21 cellular contexts compared by ENCODE assay signal in the genomic region with DNA sequence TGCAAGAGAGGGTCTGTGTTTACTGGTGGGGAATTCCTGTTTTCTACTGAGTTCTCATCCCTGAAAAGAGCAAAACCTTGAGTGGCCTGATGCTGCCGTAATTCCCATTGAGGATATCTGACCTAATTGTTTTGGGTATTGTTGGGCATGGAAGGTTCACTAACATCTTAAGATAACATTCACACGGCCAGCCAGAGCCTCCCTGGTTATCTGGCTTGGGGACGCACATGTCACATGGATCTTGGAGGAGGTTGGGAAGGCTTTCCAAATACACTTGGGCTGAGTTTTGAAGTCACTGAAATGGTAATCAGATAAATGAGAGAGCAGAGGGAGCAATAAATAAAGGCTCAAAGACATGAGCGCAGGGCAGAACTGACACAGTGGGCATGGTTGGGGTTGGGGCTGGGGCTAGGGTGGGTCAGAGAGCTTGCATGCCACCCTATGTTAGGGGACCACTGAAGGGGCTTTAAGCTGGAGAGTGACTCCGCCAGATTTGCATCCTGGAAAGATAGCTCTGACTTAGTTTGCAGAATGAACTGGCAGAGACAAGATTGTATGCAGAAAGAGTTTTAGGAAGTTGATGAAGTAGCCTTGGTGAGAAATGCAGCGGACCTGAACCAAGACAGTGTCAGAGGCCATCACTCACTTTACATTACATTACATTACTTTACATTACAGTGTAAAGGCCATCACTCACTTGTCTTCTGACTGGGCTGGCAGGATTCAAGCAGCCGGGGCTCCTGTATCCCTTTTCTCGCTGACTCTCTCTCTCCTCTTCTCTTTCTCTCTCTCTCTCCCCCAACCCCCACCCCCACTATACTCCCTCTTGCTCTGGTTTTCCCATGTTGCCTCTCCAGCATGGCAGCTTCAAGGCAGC. TPM values are rescaled to one million over a fixed set of nuclear protein-coding genes. Genes with fewer than 3 reads are reported as not detected.
"Had no signal": no experiment of that assay in that cellular context is flagged by ENCODE, and none has a peak within 500 bp of the region (broad histone marks: within the 10 kb centered on the region; RNA-seq: fewer than 3 reads in every experiment).

No MANE protein-coding gene starts in this region.

- H3K27ac ChIP-seq: left lung, pancreas, spleen, upper lobe of left lung had no signal

- FAIRE-seq: keratinocyte, pancreas had no signal

- H3K27ac Mint-ChIP-seq: activated naive CD4-positive, alpha-beta T cell treated with anti-CD3 and anti-CD28 coated beads for 36 hours; activated naive CD8-positive, alpha-beta T cell treated with anti-CD3 and anti-CD28 coated beads, Interleukin-2, amount 50 U/mL, for 24 hours; activated T-helper 17 cell treated with anti-CD3 and anti-CD28 coated beads, Interleukin-2, amount 50 U/mL, for 72 hours; stimulated activated naive CD8-positive, alpha-beta T cell treated with anti-CD3 and anti-CD28 coated beads, Interleukin-15, Interleukin-2, amounts not matched to agents 100 ng/mL and 50 ng/mL, for 24 hours had no signal

- H3K4me3 Mint-ChIP-seq: activated naive CD4-positive, alpha-beta T cell treated with anti-CD3 and anti-CD28 coated beads for 36 hours; activated naive CD8-positive, alpha-beta T cell treated with anti-CD3 and anti-CD28 coated beads, Interleukin-2, amount 50 U/mL, for 24 hours; activated T-helper 17 cell treated with anti-CD3 and anti-CD28 coated beads, Interleukin-2, amount 50 U/mL, for 72 hours; stimulated activated naive CD8-positive, alpha-beta T cell treated with anti-CD3 and anti-CD28 coated beads, Interleukin-15, Interleukin-2, amounts not matched to agents 100 ng/mL and 50 ng/mL, for 24 hours had no signal

- H3K9me3 Mint-ChIP-seq: activated naive CD4-positive, alpha-beta T cell treated with anti-CD3 and anti-CD28 coated beads for 36 hours; activated naive CD8-positive, alpha-beta T cell treated with anti-CD3 and anti-CD28 coated beads, Interleukin-2, amount 50 U/mL, for 24 hours; activated T-helper 17 cell treated with anti-CD3 and anti-CD28 coated beads, Interleukin-2, amount 50 U/mL, for 72 hours; stimulated activated naive CD8-positive, alpha-beta T cell treated with anti-CD3 and anti-CD28 coated beads, Interleukin-15, Interleukin-2, amounts not matched to agents 100 ng/mL and 50 ng/mL, for 24 hours had no signal

- DNase-seq: activated CD4-positive, alpha-beta T cell treated with anti-CD3 and anti-CD28 coated beads for 1 hour; activated CD4-positive, alpha-beta T cell treated with anti-CD3 and anti-CD28 coated beads, Interleukin-2, amount 50 U/mL, for 4 hours; activated naive CD4-positive, alpha-beta T cell treated with anti-CD3 and anti-CD28 coated beads for 36 hours; activated naive CD8-positive, alpha-beta T cell treated with anti-CD3 and anti-CD28 coated beads, Interleukin-2, amount 50 U/mL, for 24 hours; activated T-cell treated with anti-CD3 and anti-CD28 coated beads for 4 hours; aorta; cerebellar nuclear complex; effector CD8-positive, alpha-beta T cell; foreskin fibroblast; glutamatergic neuron; left lung; mammary epithelial cell; naive B cell; pancreas; sigmoid colon; spleen; upper lobe of left lung had no signal

- H3K4me3 ChIP-seq: left lung, pancreas, sigmoid colon, spleen, upper lobe of left lung had no signal

- H3K27me3 Mint-ChIP-seq: activated naive CD8-positive, alpha-beta T cell treated with anti-CD3 and anti-CD28 coated beads, Interleukin-2, amount 50 U/mL, for 24 hours; activated T-helper 17 cell treated with anti-CD3 and anti-CD28 coated beads, Interleukin-2, amount 50 U/mL, for 72 hours; stimulated activated naive CD8-positive, alpha-beta T cell treated with anti-CD3 and anti-CD28 coated beads, Interleukin-15, Interleukin-2, amounts not matched to agents 100 ng/mL and 50 ng/mL, for 24 hours had no signal

- H3K36me3 Mint-ChIP-seq: naive B cell had no signal

- ATAC-seq: activated naive CD8-positive, alpha-beta T cell treated with anti-CD3 and anti-CD28 coated beads, Interleukin-2, amount 50 U/mL, for 24 hours; activated T-helper 17 cell treated with anti-CD3 and anti-CD28 coated beads, Interleukin-2, amount 50 U/mL, for 72 hours; left lung; pancreas had no signal

- H3K9me3 ChIP-seq: left lung, pancreas, sigmoid colon, spleen, upper lobe of left lung had no signal

- H3K27me3 ChIP-seq: left lung, pancreas, sigmoid colon, spleen, upper lobe of left lung had no signal

- H3K36me3 ChIP-seq: left lung, pancreas, sigmoid colon, spleen, upper lobe of left lung had no signal

- H3K4me1 ChIP-seq: left lung, pancreas, spleen, upper lobe of left lung had no signal

- H3K4me1 Mint-ChIP-seq: activated T-helper 17 cell treated with anti-CD3 and anti-CD28 coated beads, Interleukin-2, amount 50 U/mL, for 72 hours; naive B cell had no signal

RNA-seq across cellular contexts. Expression of gene SLC1A1, which starts 24.2 kb away (rescaled TPM):
- total RNA-seq: activated naive CD4-positive, alpha-beta T cell treated with anti-CD3 and anti-CD28 coated beads for 36 hours; mononuclear cell had no signal
